Comparison of ENCODE assay signal across 16 cellular contexts in the genomic region with DNA sequence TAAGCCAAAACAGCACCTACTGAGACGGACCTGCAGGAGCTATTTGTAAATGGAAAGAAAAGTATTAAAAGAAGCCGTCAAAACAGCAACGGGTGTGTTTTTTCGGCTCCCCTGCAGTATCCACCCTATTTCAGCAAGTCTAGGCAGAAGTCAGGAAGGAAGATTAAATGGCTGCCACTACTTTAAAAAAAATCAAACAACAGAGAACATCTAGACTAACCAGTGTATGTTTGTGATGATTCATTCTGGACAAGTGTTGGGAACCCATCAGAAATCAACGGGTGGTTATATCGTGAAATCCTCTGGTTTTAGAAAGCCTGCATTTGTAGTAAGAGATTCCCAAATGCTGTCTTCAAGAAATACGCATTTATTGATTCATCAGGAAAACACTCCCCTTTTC. TPM values are rescaled to one million over a fixed set of nuclear protein-coding genes. Genes with fewer than 3 reads are reported as not detected.
DNase-seq lines count a peak whose midpoint lies in the region; ATAC-seq, FAIRE-seq and TF ChIP-seq lines count a peak whose summit lies in the region.
"Had no signal": no experiment of that assay in that cellular context is flagged by ENCODE, and none has a peak within 500 bp of the region (broad histone marks: within the 10 kb centered on the region; RNA-seq: fewer than 3 reads in every experiment).

No MANE protein-coding gene starts in this region.

- ATAC-seq in activated T-helper 17 cell treated with anti-CD3 and anti-CD28 coated beads, Interleukin-2, amount 50 U/mL, for 72 hours (replicated peaks) = no peak
- ATAC-seq in GM19397 (IDR thresholded peaks at IDR 0.05; ENCODE audit: unreplicated experiment) = no peak

- no peaks in the 10 kb centered on the region for H3K27me3 ChIP-seq in BLaER1
- H3K27me3 ChIP-seq: colonic mucosa had no signal

- H3K4me3 Mint-ChIP-seq in HFFc6 = peak overlapping the region; percentile 45; the same call in 1 of the 2 replicates
- peak overlapping the region; percentile 12 for H3K4me3 Mint-ChIP-seq in activated T-helper 17 cell treated with anti-CD3 and anti-CD28 coated beads, Interleukin-2, amount 50 U/mL, for 72 hours
- H3K4me3 Mint-ChIP-seq: nephron progenitor cell had no signal

- FAIRE-seq in islet of Langerhans (lab: Jason Lieb, UNC) = peak; percentile 21
- FAIRE-seq: frontal cortex had no signal

- no peak overlapping the region for H3K9ac ChIP-seq in BLaER1

- H3K4me1 ChIP-seq in BLaER1 = peaks cover 64% of the 10 kb centered on the region
- H3K4me1 ChIP-seq: colonic mucosa had no signal

- H3K36me3 ChIP-seq in BLaER1 = no peaks in the 10 kb centered on the region
- H3K36me3 ChIP-seq: colonic mucosa had no signal

- no peak for TF ChIP-seq CTCF in HFFc6 (IDR thresholded peaks at IDR 0.05)

- peaks cover 11% of the 10 kb centered on the region for H3K9me3 ChIP-seq in BLaER1
- H3K9me3 ChIP-seq: colonic mucosa had no signal

- no peaks in the 10 kb centered on the region; the same call in 1 of the 2 replicates for H3K36me3 Mint-ChIP-seq in HFFc6 (ENCODE audit: low read depth)
- peaks cover 14% of the 10 kb centered on the region for H3K36me3 Mint-ChIP-seq in activated T-helper 17 cell treated with anti-CD3 and anti-CD28 coated beads, Interleukin-2, amount 50 U/mL, for 72 hours (ENCODE audit: low read depth)

- H3K4me1 Mint-ChIP-seq in HFFc6 (ENCODE audit: low read depth) = peaks cover 77% of the 10 kb centered on the region
- H3K4me1 Mint-ChIP-seq in activated T-helper 17 cell treated with anti-CD3 and anti-CD28 coated beads, Interleukin-2, amount 50 U/mL, for 72 hours = peaks cover 36% of the 10 kb centered on the region

- peak overlapping the region; percentile 27 for H3K27ac Mint-ChIP-seq in HFFc6
- no peak overlapping the region for H3K27ac Mint-ChIP-seq in activated T-helper 17 cell treated with anti-CD3 and anti-CD28 coated beads, Interleukin-2, amount 50 U/mL, for 72 hours
- H3K27ac Mint-ChIP-seq: nephron progenitor cell had no signal

- peaks cover 13% of the 10 kb centered on the region for H4K20me1 ChIP-seq in BLaER1

- peak overlapping the region; percentile 83; the same call in 1 of the 2 replicates for H3K4me2 ChIP-seq in BLaER1

- no peak overlapping the region for H3K27ac ChIP-seq in BLaER1
- H3K27ac ChIP-seq: colonic mucosa, SK-N-MC had no signal

- DNase-seq in HFFc6 = no peak
- DNase-seq in putamen (ENCODE audit: low spot score) = no peak
- no peak for DNase-seq in activated CD4-positive, alpha-beta T cell treated with anti-CD3 and anti-CD28 coated beads, Interleukin-2, amount 50 U/mL, for 4 hours
- no peak for DNase-seq in DMS114 treated with DMSO at 0.1 percent for 48 hours (lab: John Stamatoyannopoulos, UW; ENCODE audit: unreplicated experiment)
- DNase-seq: activated CD4-positive, alpha-beta T cell treated with anti-CD3 and anti-CD28 coated beads, Interleukin-2, amount 50 U/mL, for 1 hour; activated naive CD4-positive, alpha-beta T cell treated with anti-CD3 and anti-CD28 coated beads, Interleukin-2, amount 50 U/mL, for 16 hours; AML-193; colonic mucosa; NCI-H748 treated with DMSO at 0.1 percent for 48 hours; nephron progenitor cell had no signal

- no peaks in the 10 kb centered on the region; the same call in 1 of the 2 replicates for H3K27me3 Mint-ChIP-seq in HFFc6 (ENCODE audit: insufficient read depth)
- H3K27me3 Mint-ChIP-seq in activated T-helper 17 cell treated with anti-CD3 and anti-CD28 coated beads, Interleukin-2, amount 50 U/mL, for 72 hours = no peaks in the 10 kb centered on the region

- no peaks in the 10 kb centered on the region for H3K9me3 Mint-ChIP-seq in HFFc6
- peaks cover 3% of the 10 kb centered on the region for H3K9me3 Mint-ChIP-seq in activated T-helper 17 cell treated with anti-CD3 and anti-CD28 coated beads, Interleukin-2, amount 50 U/mL, for 72 hours

- no peak overlapping the region for H3K4me3 ChIP-seq in BLaER1
- H3K4me3 ChIP-seq: colonic mucosa, SK-N-MC had no signal

RNA-seq across cellular contexts. Expression of a gene that starts 9.0 kb away (rescaled TPM):
- total RNA-seq in HFFc6 (2021; fragmentation: NEBNext Ultra II Directional; extraction: Animal tissue kit (Norgen Biotek cat#: 25700)) = 10 to 100 TPM in 1 of 6 experiments, 1 to 10 TPM in 5; 4.6 to 10.1 (median 5.9) TPM
- total RNA-seq in activated T-helper 17 cell treated with anti-CD3 and anti-CD28 coated beads, Interleukin-2, amount 50 U/mL, for 72 hours = 10 to 100 TPM; 62.7 to 83.1 TPM

Comparison
In these comparisons a context has a peak if more than half of its experiments do, and no peak if none do; other contexts are left out.
1. RNA of a gene that starts 9.0 kb away (total RNA-seq): 62.7 to 83.1 TPM in activated T-helper 17 cell treated with anti-CD3 and anti-CD28 coated beads, Interleukin-2, amount 50 U/mL, for 72 hours; 4.6 to 10.1 TPM in HFFc6; every median in the first group is over 4 times any median in the second.